20 cellular contexts compared by ENCODE assay signal in genomic region chr1:168375901-168376300, GRCh38.
DNase-seq lines count a peak whose midpoint lies in the region; ATAC-seq, FAIRE-seq and TF ChIP-seq lines count a peak whose summit lies in the region.
"Had no signal": no experiment of that assay in that cellular context is flagged by ENCODE, and none has a peak within 500 bp of the region (broad histone marks: within the 10 kb centered on the region; RNA-seq: fewer than 3 reads in every experiment).

No MANE protein-coding gene starts in this region.

- H3K4me1 Mint-ChIP-seq in T-helper 17 cell: peaks cover 8% of the 10 kb centered on the region

- no peaks in the 10 kb centered on the region for H3K27me3 Mint-ChIP-seq in T-helper 17 cell
- H3K27me3 Mint-ChIP-seq: CD4-positive, alpha-beta T cell had no signal

- no peaks in the 10 kb centered on the region for H3K79me2 ChIP-seq in K562 (ENCODE audit: control insufficient read depth, insufficient read depth, low read length)

- H3K27ac Mint-ChIP-seq in T-helper 17 cell: peak overlapping the region; percentile 6
- H3K27ac Mint-ChIP-seq: CD4-positive, alpha-beta T cell; CD8-positive, alpha-beta T cell had no signal

- CTCF ChIA-PET in K562 (lab: Yijun Ruan, JAX; ENCODE audit: low intra/inter-chr PET ratio): no interaction called here

- BruUV-seq in K562 (replicated peaks; lab: Mats Ljungman, UMichigan): no TSS peak

- no peaks in the 10 kb centered on the region for H3K36me3 Mint-ChIP-seq in T-helper 17 cell (ENCODE audit: low read depth)
- H3K36me3 Mint-ChIP-seq: CD8-positive, alpha-beta T cell had no signal

- no peaks in the 10 kb centered on the region for H3K36me3 ChIP-seq in K562 (ENCODE audit: control insufficient read depth, insufficient read depth, low read length)
- H3K36me3 ChIP-seq in esophagus muscularis mucosa: no peaks in the 10 kb centered on the region
- H3K36me3 ChIP-seq in BE2C: no peaks in the 10 kb centered on the region
- H3K36me3 ChIP-seq: BLaER1 treated with 17β-estradiol and CSF1 and Interleukin-3, amounts not matched to agents 10 nM and 100 nM had no signal

- no peak for FAIRE-seq in K562 (lab: Jason Lieb, UNC)
- FAIRE-seq: A204.1, D721Med, G401.6, GM12891, GM19239 had no signal

- peak overlapping the region; percentile 22; the same call in 1 of the 2 replicates for H2AFZ ChIP-seq in K562 (ENCODE audit: low read depth, low read length)

- H3K4me1 ChIP-seq in K562 (replicated peaks in 1 of 2; ENCODE audit: control insufficient read depth in 2 of 2, insufficient read depth in 2 of 2, low read length in 2 of 2) (peaks cover 30 to 52% of the 10 kb centered on the region in 2 experiments), esophagus muscularis mucosa (peaks cover 0 to 6% (median 0%) of the 10 kb centered on the region in 4 donors), BE2C (peaks cover 11% of the 10 kb centered on the region)
- H3K4me1 ChIP-seq: BLaER1 treated with 17β-estradiol and CSF1 and Interleukin-3, amounts not matched to agents 10 nM and 100 nM had no signal

- H3K9me3 ChIP-seq in T-helper 17 cell (ENCODE audit: control insufficient read depth, low read length, poor library complexity, severe bottlenecking): no peaks in the 10 kb centered on the region
- H3K9me3 ChIP-seq in K562 (replicated peaks; ENCODE audit: control insufficient read depth, insufficient read depth, low read depth, low read length): no peaks in the 10 kb centered on the region
- no peaks in the 10 kb centered on the region for H3K9me3 ChIP-seq in esophagus muscularis mucosa
- H3K9me3 ChIP-seq in BE2C: no peaks in the 10 kb centered on the region
- H3K9me3 ChIP-seq: BLaER1 treated with 17β-estradiol and CSF1 and Interleukin-3, amounts not matched to agents 10 nM and 100 nM; Caco-2 had no signal

- no peaks in the 10 kb centered on the region for H3K9me1 ChIP-seq in K562 (ENCODE audit: control insufficient read depth, insufficient read depth, low read length)

- 80% methylated on average over 3 of the region's 3 CpGs for WGBS in K562 (ENCODE audit: insufficient coverage, low coverage, missing lambda C conversion rate)
- 98% methylated on average over 3 of the region's 3 CpGs for WGBS in esophagus muscularis mucosa

- ATAC-seq in T-helper 17 cell: no peak
- no peak for ATAC-seq in K562
- ATAC-seq: CD8-positive, alpha-beta T cell had no signal

- no peak overlapping the region for H3K27ac ChIP-seq in K562 (ENCODE audit: extremely low read depth, low read depth, low read length)
- H3K27ac ChIP-seq in esophagus muscularis mucosa (replicated peaks in 1 of 4): no peak overlapping the region
- H3K27ac ChIP-seq: BLaER1 treated with 17β-estradiol and CSF1 and Interleukin-3, amounts not matched to agents 10 nM and 100 nM; C4-2B had no signal

- H3K27me3 ChIP-seq in K562 (ENCODE audit: control insufficient read depth in 2 of 2, insufficient read depth in 2 of 2, low read length in 2 of 2) (no peaks in the 10 kb centered on the region), esophagus muscularis mucosa (no peaks in the 10 kb centered on the region), BE2C (no peaks in the 10 kb centered on the region)
- H3K27me3 ChIP-seq: BLaER1 treated with 17β-estradiol and CSF1 and Interleukin-3, amounts not matched to agents 10 nM and 100 nM had no signal

- TF ChIP-seq CTCF in K562 (IDR thresholded peaks at IDR 0.05 in 2 of 3, conservative IDR thresholded peaks at IDR 0.05 in 1 of 3; ENCODE audit: insufficient read depth in 2 of 3, low read depth in 1 of 3, low read length in 3 of 3) (no peak), esophagus muscularis mucosa (IDR thresholded peaks at IDR 0.05) (no peak), BE2C (IDR thresholded peaks at IDR 0.05; ENCODE audit: low read depth, low read length) (no peak)

- POLR2A ChIA-PET in K562 (lab: Yijun Ruan, JAX): interaction anchor here (1.6 to 1.7 kb wide), 2 partner anchors 10 to 13 kb away, joined by 4 to 5 read pairs; no protein-coding TSS in a partner anchor

- intact Hi-C loops in K562 (cut with micrococcal nuclease): no loop called here
- intact Hi-C loops in esophagus muscularis mucosa (cut with DNase I): no loop called here

- DNase-seq in T-helper 17 cell (no peak), K562 (ENCODE audit: extremely low read depth in 1 of 4, low spot score in 3 of 4) (no peak), esophagus muscularis mucosa (ENCODE audit: extremely low spot score) (peak; percentile 66), T-helper 1 cell (no peak), BE2C (no peak)
- DNase-seq: 8988T; ACHN; Caco-2; Calu3; CD4-positive, alpha-beta T cell; CD8-positive, alpha-beta T cell; DMS79 treated with DMSO at 0.1 percent for 48 hours; GF-D8 had no signal

- H4K20me1 ChIP-seq in K562 (replicated peaks; ENCODE audit: control insufficient read depth, insufficient read depth, low read length): no peaks in the 10 kb centered on the region
- H4K20me1 ChIP-seq: BLaER1 treated with 17β-estradiol and CSF1 and Interleukin-3, amounts not matched to agents 10 nM and 100 nM had no signal

- no peak for TF ChIP-seq RAD21 in K562 (CRISPR knock-in tag; conservative IDR thresholded peaks at IDR 0.05 in 1 of 2, IDR thresholded peaks at IDR 0.05 in 1 of 2)

- in situ Hi-C loops in K562 (cut with MboI): no loop called here

- H3K4me3 ChIP-seq in K562: no peak overlapping the region
- H3K4me3 ChIP-seq in esophagus muscularis mucosa: no peak overlapping the region
- H3K4me3 ChIP-seq in BE2C (ENCODE audit: low read depth, low read length): no peak overlapping the region
- H3K4me3 ChIP-seq: BLaER1 treated with 17β-estradiol and CSF1 and Interleukin-3, amounts not matched to agents 10 nM and 100 nM had no signal

- TF ChIP-seq POLR2A in K562 (conservative IDR thresholded peaks at IDR 0.05) (no peak), esophagus muscularis mucosa (IDR thresholded peaks at IDR 0.05; ENCODE audit: low read depth) (no peak)

- H3K4me2 ChIP-seq in K562 (ENCODE audit: insufficient read depth, low read length): no peak overlapping the region; the same call in 1 of the 2 replicates
- H3K4me2 ChIP-seq: BLaER1 treated with 17β-estradiol and CSF1 and Interleukin-3, amounts not matched to agents 10 nM and 100 nM had no signal

- no peak overlapping the region for H3K9ac ChIP-seq in K562 (ENCODE audit: insufficient read depth in 1 of 2, low read depth in 2 of 2, low read length in 2 of 2)
- H3K9ac ChIP-seq: BLaER1 treated with 17β-estradiol and CSF1 and Interleukin-3, amounts not matched to agents 10 nM and 100 nM had no signal

- TF ChIP-seq EP300 in K562 (IDR thresholded peaks at IDR 0.05; ENCODE audit: low read length): no peak
- TF ChIP-seq EP300 in esophagus muscularis mucosa (IDR thresholded peaks at IDR 0.05): no peak

- no peak overlapping the region for H3K4me3 Mint-ChIP-seq in T-helper 17 cell
- H3K4me3 Mint-ChIP-seq: CD4-positive, alpha-beta T cell; CD8-positive, alpha-beta T cell had no signal

TF ChIP-seq in K562, 482 proteins besides CTCF, POLR2A, EP300 and RAD21:
- TF ChIP-seq HMGXB4 (CRISPR knock-in tag; IDR thresholded peaks at IDR 0.05) (no peak), ZKSCAN1 (IDR thresholded peaks at IDR 0.05; ENCODE audit: low read depth, low read length) (peak; percentile 91)
TF ChIP-seq in K562: peak in this region for 1.
